In the genomic region with DNA sequence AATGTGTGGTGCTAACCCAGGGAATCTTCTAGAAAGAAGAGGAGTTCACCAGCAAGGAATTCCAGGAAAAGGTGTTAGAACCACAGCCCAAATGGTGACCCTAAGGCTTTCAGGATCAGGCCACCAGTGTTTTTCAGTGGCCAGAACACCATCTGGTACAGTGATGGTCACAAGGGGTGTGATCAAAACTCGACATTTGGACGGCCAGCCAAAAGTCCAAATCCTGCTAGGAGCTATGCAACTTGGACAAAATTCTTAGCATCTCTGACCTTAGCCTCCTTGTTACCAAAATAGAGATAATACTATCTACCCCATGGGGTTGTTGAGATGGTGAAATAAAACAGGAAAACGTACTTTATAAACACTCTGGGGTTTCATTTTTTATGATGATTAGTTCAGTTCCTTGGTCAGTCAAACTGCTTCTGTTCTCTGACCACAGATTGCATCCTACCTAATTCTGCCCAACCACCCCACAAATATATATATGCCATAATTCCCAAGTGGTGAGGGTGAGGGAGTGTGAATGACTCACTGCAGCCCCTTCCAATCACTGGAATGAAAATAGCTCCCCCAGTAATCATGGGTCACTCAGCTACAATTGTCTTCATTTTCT, we compare ENCODE assay signal across 24 cellular contexts.
A peak's percentile ranks its signal among the peaks of the same experiment; 100 is the strongest.
DNase-seq lines count a peak whose midpoint lies in the region; ATAC-seq, FAIRE-seq and TF ChIP-seq lines count a peak whose summit lies in the region.
"Had no signal": no experiment of that assay in that cellular context is flagged by ENCODE, and none has a peak within 500 bp of the region (broad histone marks: within the 10 kb centered on the region; RNA-seq: fewer than 3 reads in every experiment).

No MANE protein-coding gene starts in this region.

- no peak for TF ChIP-seq CTCF in astrocyte (IDR thresholded peaks at IDR 0.05; ENCODE audit: insufficient read depth, low read depth, low read length)
- TF ChIP-seq CTCF in fibroblast of villous mesenchyme (IDR thresholded peaks at IDR 0.05; ENCODE audit: insufficient read depth, low read depth, low read length), result no peak

- H3K36me3 Mint-ChIP-seq in astrocyte (ENCODE audit: low read depth, unreplicated experiment), result peaks cover 5% of the 10 kb centered on the region

- no peaks in the 10 kb centered on the region for H4K20me1 ChIP-seq in astrocyte (ENCODE audit: insufficient read depth, low read length)

- peaks cover 7% of the 10 kb centered on the region for H3K4me1 ChIP-seq in ACC112 (ENCODE audit: control insufficient read depth, insufficient read depth, low read length, unreplicated experiment)
- H3K4me1 ChIP-seq in astrocyte (ENCODE audit: insufficient read depth, low read length), result peaks cover 7% of the 10 kb centered on the region

- H3K27ac ChIP-seq in ACC112 (ENCODE audit: low read depth, low read length) (peak overlapping the region; percentile 0; the same call in 1 of the 2 replicates), astrocyte (ENCODE audit: low read depth, low read length) (no peak overlapping the region)
- H3K27ac ChIP-seq: A549 had no signal

- H3K4me3 ChIP-seq in ACC112 (ENCODE audit: low read depth, low read length), result no peak overlapping the region
- H3K4me3 ChIP-seq in astrocyte (ENCODE audit: insufficient read depth, low read depth, low read length), result no peak overlapping the region
- no peak overlapping the region for H3K4me3 ChIP-seq in fibroblast of villous mesenchyme (ENCODE audit: low read depth, low read length)
- H3K4me3 ChIP-seq: A549 had no signal

- H3K9me3 Mint-ChIP-seq in astrocyte (ENCODE audit: unreplicated experiment), result peaks cover 13% of the 10 kb centered on the region

- H3K79me2 ChIP-seq in ACC112 (ENCODE audit: control insufficient read depth, insufficient read depth, low read length, unreplicated experiment) (no peaks in the 10 kb centered on the region), astrocyte (ENCODE audit: insufficient read depth, low read length) (no peaks in the 10 kb centered on the region)

- no peak for ATAC-seq in esophagus mucosa
- ATAC-seq: A549, HepG2, SK-N-SH treated with all-trans-retinoic acid at 6 μM for 48 hours had no signal

- H3K4me3 Mint-ChIP-seq in astrocyte (ENCODE audit: unreplicated experiment), result no peak overlapping the region
- H3K4me3 Mint-ChIP-seq: H9 had no signal

- H3K27ac Mint-ChIP-seq in astrocyte (ENCODE audit: unreplicated experiment), result no peak overlapping the region
- H3K27ac Mint-ChIP-seq: CD8-positive, alpha-beta memory T cell; H9 had no signal

- H3K4me2 ChIP-seq in astrocyte (ENCODE audit: low read length), result no peak overlapping the region
- H3K4me2 ChIP-seq: A549 had no signal

- H3K27me3 ChIP-seq in ACC112 (ENCODE audit: insufficient read depth, low read length) (no peaks in the 10 kb centered on the region), astrocyte (ENCODE audit: insufficient read depth, low read length) (no peaks in the 10 kb centered on the region)

- H3K36me3 ChIP-seq in ACC112 (ENCODE audit: insufficient read depth, low read length) (no peaks in the 10 kb centered on the region), astrocyte (ENCODE audit: insufficient read depth, low read length) (no peaks in the 10 kb centered on the region)

- peaks cover 3% of the 10 kb centered on the region for H3K9me3 ChIP-seq in astrocyte (ENCODE audit: insufficient read depth, low read depth, low read length)
- H3K9me3 ChIP-seq: A549 had no signal

- peak; percentile 29 for DNase-seq in EL
- DNase-seq in astrocyte (ENCODE audit: low read depth), result peak; percentile 32
- peak; percentile 84 for DNase-seq in fibroblast of villous mesenchyme (ENCODE audit: low read depth)
- no peak for DNase-seq in frontal cortex (ENCODE audit: low spot score in 2 of 2)
- no peak for DNase-seq in RCC 7860 (ENCODE audit: low spot score)
- DNase-seq in NCI-H82 (lab: John Stamatoyannopoulos, UW), result no peak
- DNase-seq: C1 segment of cervical spinal cord; CD8-positive, alpha-beta memory T cell; DMS53; H9; KG1; MV-4-11; NCI-H1417; NCI-H187; NCI-H2171; NCI-H446; SIG-M5 had no signal

- H3K4me1 Mint-ChIP-seq in astrocyte (ENCODE audit: low read depth, unreplicated experiment), result peaks cover 14% of the 10 kb centered on the region
- H3K4me1 Mint-ChIP-seq: CD8-positive, alpha-beta memory T cell had no signal

- no peak overlapping the region for H3K9ac ChIP-seq in astrocyte (ENCODE audit: low read length)

- no peak for FAIRE-seq in astrocyte (lab: Jason Lieb, UNC)
- FAIRE-seq in frontal cortex (lab: Jason Lieb, UNC), result no peak
- FAIRE-seq in RCC 7860 (lab: Jason Lieb, UNC), result no peak
- FAIRE-seq: A549, GM12892, GM18507, HepG2 had no signal

- peaks cover 11% of the 10 kb centered on the region for H3K27me3 Mint-ChIP-seq in astrocyte (ENCODE audit: low read depth, unreplicated experiment)
- H3K27me3 Mint-ChIP-seq: CD8-positive, alpha-beta memory T cell had no signal

- H2AFZ ChIP-seq in ACC112 (ENCODE audit: low read length, unreplicated experiment) (no peak overlapping the region), astrocyte (ENCODE audit: low read depth, low read length) (no peak overlapping the region)

Comparison
In these comparisons a context has a peak if more than half of its experiments do, and no peak if none do; other contexts are left out.
1. DNase-seq: peak in EL (single experiment), astrocyte (single experiment) and fibroblast of villous mesenchyme (single experiment); none in frontal cortex (0 of 2), RCC 7860 (single experiment) and NCI-H82 (single experiment).